ENCODE assay signal across 1 cellular context in the genomic region with DNA sequence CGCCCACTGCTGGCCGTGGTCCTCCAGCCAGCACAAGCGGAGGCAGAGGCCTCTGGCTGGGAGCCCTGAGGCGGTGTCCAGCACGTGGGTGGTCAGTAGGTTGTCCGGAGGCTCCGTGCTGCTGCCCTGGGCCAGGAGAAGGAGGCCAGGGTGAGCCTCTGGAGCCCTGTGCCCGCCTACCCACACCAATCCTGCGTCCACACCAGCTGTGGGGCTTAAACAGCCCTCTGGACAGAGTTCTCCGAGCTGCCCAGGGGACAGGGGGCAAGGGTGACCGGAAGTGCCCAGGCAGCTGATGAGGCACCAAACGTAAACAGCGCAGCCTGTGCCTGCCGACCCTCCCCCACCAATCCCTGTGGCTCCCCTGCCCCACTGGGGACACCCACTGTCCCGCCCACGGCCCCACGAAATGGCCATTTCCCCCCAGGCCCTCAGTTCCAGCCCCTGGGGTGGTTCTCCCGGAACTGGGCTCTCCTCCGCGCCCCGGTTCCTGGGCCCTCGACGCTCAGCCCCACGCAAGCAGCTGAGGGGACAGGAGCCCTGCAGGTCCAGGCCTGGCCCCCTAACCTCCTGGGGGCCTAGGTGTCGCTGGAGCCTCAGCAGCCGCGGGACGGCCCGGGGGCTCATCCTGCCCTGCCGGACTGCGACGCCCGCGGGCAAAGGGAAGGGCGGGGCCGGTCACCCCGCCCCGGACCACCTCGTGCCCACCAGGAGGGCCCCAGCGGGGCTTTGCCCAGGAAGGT.
A peak's percentile ranks its signal among the peaks of the same experiment; 100 is the strongest.
TF ChIP-seq lines count a peak whose summit lies in the region.

No MANE protein-coding gene starts in this region.

TF ChIP-seq in HepG2, 621 proteins besides CTCF, POLR2A, EP300 and RAD21 (continues in another document):
- TF ChIP-seq THAP11 (CRISPR knock-in tag; IDR thresholded peaks at IDR 0.05) (0 out of 2 replicates have a peak, but pooled peaks have one; percentile 42), ZMAT3 (CRISPR knock-in tag; conservative IDR thresholded peaks at IDR 0.05) (peak; percentile 97), EED (CRISPR knock-in tag; IDR thresholded peaks at IDR 0.05) (peak; percentile 92; the same call in 1 of the 2 replicates), TGIF2 (CRISPR knock-in tag; IDR thresholded peaks at IDR 0.05) (0 out of 2 replicates have a peak, but pooled peaks have one; percentile 26), MIER2 (CRISPR knock-in tag; IDR thresholded peaks at IDR 0.05) (peak; percentile 54; the same call in 1 of the 2 replicates), BRCA1 (CRISPR knock-in tag; IDR thresholded peaks at IDR 0.05) (peak; percentile 84), SRSF1 (optimal IDR thresholded peaks at IDR 0.05; ENCODE audit: low read depth, low read length) (peak; percentile 66), ZNF777 (CRISPR knock-in tag; IDR thresholded peaks at IDR 0.05) (peak; percentile 32; the same call in 1 of the 2 replicates), ZNF775 (CRISPR knock-in tag; IDR thresholded peaks at IDR 0.05; ENCODE audit: borderline replicate concordance) (no peak), TEAD2 (CRISPR knock-in tag; IDR thresholded peaks at IDR 0.05) (0 out of 2 replicates have a peak, but pooled peaks have one; percentile 40), ZNF329 (CRISPR knock-in tag; IDR thresholded peaks at IDR 0.05; ENCODE audit: low read depth) (0 out of 2 replicates have a peak, but pooled peaks have one; percentile 26), ZFAT (CRISPR knock-in tag; conservative IDR thresholded peaks at IDR 0.05) (no peak), ZFX (CRISPR knock-in tag; IDR thresholded peaks at IDR 0.05; ENCODE audit: low read depth) (peak; percentile 91), HIVEP1 (CRISPR knock-in tag; IDR thresholded peaks at IDR 0.05) (peak; percentile 20; the same call in 1 of the 2 replicates), NFRKB (IDR thresholded peaks at IDR 0.05) (no peak), JUND (CRISPR knock-in tag; IDR thresholded peaks at IDR 0.05) (no peak), RARA (CRISPR knock-in tag; IDR thresholded peaks at IDR 0.05) (peak; percentile 35; the same call in 1 of the 2 replicates), SMAD9 (CRISPR knock-in tag; IDR thresholded peaks at IDR 0.05) (no peak), ZNF672 (CRISPR knock-in tag; IDR thresholded peaks at IDR 0.05) (no peak), KDM3A (CRISPR knock-in tag; IDR thresholded peaks at IDR 0.05; ENCODE audit: low read depth) (0 out of 2 replicates have a peak, but pooled peaks have one; percentile 11), FOXO1 (CRISPR knock-in tag; IDR thresholded peaks at IDR 0.05) (peak; percentile 77), SSRP1 (CRISPR knock-in tag; IDR thresholded peaks at IDR 0.05) (peak; percentile 35; the same call in 1 of the 2 replicates), ZZZ3 (CRISPR knock-in tag; IDR thresholded peaks at IDR 0.05; ENCODE audit: borderline replicate concordance) (peak; percentile 75; the same call in 1 of the 2 replicates), ZNF354B (CRISPR knock-in tag; IDR thresholded peaks at IDR 0.05) (no peak), NFKBIZ (CRISPR knock-in tag; IDR thresholded peaks at IDR 0.05) (no peak; the same call in 1 of the 2 replicates)
- TF ChIP-seq, protein P1, sequence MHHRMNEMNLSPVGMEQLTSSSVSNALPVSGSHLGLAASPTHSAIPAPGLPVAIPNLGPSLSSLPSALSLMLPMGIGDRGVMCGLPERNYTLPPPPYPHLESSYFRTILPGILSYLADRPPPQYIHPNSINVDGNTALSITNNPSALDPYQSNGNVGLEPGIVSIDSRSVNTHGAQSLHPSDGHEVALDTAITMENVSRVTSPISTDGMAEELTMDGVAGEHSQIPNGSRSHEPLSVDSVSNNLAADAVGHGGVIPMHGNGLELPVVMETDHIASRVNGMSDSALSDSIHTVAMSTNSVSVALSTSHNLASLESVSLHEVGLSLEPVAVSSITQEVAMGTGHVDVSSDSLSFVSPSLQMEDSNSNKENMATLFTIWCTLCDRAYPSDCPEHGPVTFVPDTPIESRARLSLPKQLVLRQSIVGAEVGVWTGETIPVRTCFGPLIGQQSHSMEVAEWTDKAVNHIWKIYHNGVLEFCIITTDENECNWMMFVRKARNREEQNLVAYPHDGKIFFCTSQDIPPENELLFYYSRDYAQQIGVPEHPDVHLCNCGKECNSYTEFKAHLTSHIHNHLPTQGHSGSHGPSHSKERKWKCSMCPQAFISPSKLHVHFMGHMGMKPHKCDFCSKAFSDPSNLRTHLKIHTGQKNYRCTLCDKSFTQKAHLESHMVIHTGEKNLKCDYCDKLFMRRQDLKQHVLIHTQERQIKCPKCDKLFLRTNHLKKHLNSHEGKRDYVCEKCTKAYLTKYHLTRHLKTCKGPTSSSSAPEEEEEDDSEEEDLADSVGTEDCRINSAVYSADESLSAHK (CRISPR knock-in tag; IDR thresholded peaks at IDR 0.05; ENCODE audit: borderline replicate concordance), result no peak
- TF ChIP-seq, protein P2, sequence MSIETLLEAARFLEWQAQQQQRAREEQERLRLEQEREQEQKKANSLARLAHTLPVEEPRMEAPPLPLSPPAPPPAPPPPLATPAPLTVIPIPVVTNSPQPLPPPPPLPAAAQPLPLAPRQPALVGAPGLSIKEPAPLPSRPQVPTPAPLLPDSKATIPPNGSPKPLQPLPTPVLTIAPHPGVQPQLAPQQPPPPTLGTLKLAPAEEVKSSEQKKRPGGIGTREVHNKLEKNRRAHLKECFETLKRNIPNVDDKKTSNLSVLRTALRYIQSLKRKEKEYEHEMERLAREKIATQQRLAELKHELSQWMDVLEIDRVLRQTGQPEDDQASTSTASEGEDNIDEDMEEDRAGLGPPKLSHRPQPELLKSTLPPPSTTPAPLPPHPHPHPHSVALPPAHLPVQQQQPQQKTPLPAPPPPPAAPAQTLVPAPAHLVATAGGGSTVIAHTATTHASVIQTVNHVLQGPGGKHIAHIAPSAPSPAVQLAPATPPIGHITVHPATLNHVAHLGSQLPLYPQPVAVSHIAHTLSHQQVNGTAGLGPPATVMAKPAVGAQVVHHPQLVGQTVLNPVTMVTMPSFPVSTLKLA (IDR thresholded peaks at IDR 0.05), result 0 out of 2 replicates have a peak, but pooled peaks have one; percentile 4
- TF ChIP-seq, protein P3, sequence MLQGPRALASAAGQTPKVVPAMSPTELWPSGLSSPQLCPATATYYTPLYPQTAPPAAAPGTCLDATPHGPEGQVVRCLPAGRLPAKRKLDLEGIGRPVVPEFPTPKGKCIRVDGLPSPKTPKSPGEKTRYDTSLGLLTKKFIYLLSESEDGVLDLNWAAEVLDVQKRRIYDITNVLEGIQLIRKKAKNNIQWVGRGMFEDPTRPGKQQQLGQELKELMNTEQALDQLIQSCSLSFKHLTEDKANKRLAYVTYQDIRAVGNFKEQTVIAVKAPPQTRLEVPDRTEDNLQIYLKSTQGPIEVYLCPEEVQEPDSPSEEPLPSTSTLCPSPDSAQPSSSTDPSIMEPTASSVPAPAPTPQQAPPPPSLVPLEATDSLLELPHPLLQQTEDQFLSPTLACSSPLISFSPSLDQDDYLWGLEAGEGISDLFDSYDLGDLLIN (CRISPR knock-in tag; IDR thresholded peaks at IDR 0.05; ENCODE audit: borderline replicate concordance), result peak; percentile 38; the same call in 1 of the 2 replicates
- TF ChIP-seq, protein P4, sequence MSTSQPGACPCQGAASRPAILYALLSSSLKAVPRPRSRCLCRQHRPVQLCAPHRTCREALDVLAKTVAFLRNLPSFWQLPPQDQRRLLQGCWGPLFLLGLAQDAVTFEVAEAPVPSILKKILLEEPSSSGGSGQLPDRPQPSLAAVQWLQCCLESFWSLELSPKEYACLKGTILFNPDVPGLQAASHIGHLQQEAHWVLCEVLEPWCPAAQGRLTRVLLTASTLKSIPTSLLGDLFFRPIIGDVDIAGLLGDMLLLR (CRISPR knock-in tag; IDR thresholded peaks at IDR 0.05), result peak; percentile 69
- TF ChIP-seq, protein P5, sequence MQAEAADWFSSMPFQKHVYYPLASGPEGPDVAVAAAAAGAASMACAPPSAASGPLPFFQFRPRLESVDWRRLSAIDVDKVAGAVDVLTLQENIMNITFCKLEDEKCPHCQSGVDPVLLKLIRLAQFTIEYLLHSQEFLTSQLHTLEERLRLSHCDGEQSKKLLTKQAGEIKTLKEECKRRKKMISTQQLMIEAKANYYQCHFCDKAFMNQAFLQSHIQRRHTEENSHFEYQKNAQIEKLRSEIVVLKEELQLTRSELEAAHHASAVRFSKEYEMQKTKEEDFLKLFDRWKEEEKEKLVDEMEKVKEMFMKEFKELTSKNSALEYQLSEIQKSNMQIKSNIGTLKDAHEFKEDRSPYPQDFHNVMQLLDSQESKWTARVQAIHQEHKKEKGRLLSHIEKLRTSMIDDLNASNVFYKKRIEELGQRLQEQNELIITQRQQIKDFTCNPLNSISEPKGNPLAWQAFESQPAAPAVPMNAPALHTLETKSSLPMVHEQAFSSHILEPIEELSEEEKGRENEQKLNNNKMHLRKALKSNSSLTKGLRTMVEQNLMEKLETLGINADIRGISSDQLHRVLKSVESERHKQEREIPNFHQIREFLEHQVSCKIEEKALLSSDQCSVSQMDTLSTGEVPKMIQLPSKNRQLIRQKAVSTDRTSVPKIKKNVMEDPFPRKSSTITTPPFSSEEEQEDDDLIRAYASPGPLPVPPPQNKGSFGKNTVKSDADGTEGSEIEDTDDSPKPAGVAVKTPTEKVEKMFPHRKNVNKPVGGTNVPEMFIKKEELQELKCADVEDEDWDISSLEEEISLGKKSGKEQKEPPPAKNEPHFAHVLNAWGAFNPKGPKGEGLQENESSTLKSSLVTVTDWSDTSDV (CRISPR knock-in tag; IDR thresholded peaks at IDR 0.05), result peak; percentile 82
- TF ChIP-seq, protein P6, sequence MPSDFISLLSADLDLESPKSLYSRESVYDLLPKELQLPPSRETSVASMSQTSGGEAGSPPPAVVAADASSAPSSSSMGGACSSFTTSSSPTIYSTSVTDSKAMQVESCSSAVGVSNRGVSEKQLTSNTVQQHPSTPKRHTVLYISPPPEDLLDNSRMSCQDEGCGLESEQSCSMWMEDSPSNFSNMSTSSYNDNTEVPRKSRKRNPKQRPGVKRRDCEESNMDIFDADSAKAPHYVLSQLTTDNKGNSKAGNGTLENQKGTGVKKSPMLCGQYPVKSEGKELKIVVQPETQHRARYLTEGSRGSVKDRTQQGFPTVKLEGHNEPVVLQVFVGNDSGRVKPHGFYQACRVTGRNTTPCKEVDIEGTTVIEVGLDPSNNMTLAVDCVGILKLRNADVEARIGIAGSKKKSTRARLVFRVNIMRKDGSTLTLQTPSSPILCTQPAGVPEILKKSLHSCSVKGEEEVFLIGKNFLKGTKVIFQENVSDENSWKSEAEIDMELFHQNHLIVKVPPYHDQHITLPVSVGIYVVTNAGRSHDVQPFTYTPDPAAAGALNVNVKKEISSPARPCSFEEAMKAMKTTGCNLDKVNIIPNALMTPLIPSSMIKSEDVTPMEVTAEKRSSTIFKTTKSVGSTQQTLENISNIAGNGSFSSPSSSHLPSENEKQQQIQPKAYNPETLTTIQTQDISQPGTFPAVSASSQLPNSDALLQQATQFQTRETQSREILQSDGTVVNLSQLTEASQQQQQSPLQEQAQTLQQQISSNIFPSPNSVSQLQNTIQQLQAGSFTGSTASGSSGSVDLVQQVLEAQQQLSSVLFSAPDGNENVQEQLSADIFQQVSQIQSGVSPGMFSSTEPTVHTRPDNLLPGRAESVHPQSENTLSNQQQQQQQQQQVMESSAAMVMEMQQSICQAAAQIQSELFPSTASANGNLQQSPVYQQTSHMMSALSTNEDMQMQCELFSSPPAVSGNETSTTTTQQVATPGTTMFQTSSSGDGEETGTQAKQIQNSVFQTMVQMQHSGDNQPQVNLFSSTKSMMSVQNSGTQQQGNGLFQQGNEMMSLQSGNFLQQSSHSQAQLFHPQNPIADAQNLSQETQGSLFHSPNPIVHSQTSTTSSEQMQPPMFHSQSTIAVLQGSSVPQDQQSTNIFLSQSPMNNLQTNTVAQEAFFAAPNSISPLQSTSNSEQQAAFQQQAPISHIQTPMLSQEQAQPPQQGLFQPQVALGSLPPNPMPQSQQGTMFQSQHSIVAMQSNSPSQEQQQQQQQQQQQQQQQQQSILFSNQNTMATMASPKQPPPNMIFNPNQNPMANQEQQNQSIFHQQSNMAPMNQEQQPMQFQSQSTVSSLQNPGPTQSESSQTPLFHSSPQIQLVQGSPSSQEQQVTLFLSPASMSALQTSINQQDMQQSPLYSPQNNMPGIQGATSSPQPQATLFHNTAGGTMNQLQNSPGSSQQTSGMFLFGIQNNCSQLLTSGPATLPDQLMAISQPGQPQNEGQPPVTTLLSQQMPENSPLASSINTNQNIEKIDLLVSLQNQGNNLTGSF (CRISPR knock-in tag; IDR thresholded peaks at IDR 0.05), result peak; percentile 39; the same call in 1 of the 2 replicates
- TF ChIP-seq, protein P7, sequence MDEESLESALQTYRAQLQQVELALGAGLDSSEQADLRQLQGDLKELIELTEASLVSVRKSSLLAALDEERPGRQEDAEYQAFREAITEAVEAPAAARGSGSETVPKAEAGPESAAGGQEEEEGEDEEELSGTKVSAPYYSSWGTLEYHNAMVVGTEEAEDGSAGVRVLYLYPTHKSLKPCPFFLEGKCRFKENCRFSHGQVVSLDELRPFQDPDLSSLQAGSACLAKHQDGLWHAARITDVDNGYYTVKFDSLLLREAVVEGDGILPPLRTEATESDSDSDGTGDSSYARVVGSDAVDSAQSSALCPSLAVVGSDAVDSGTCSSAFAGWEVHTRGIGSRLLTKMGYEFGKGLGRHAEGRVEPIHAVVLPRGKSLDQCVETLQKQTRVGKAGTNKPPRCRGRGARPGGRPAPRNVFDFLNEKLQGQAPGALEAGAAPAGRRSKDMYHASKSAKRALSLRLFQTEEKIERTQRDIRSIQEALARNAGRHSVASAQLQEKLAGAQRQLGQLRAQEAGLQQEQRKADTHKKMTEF (CRISPR knock-in tag; IDR thresholded peaks at IDR 0.05), result peak; percentile 87
- TF ChIP-seq, protein P8, sequence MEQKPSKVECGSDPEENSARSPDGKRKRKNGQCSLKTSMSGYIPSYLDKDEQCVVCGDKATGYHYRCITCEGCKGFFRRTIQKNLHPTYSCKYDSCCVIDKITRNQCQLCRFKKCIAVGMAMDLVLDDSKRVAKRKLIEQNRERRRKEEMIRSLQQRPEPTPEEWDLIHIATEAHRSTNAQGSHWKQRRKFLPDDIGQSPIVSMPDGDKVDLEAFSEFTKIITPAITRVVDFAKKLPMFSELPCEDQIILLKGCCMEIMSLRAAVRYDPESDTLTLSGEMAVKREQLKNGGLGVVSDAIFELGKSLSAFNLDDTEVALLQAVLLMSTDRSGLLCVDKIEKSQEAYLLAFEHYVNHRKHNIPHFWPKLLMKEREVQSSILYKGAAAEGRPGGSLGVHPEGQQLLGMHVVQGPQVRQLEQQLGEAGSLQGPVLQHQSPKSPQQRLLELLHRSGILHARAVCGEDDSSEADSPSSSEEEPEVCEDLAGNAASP (CRISPR knock-in tag; IDR thresholded peaks at IDR 0.05; ENCODE audit: borderline replicate concordance), result peak; percentile 8; the same call in 1 of the 2 replicates
- TF ChIP-seq, protein P9, sequence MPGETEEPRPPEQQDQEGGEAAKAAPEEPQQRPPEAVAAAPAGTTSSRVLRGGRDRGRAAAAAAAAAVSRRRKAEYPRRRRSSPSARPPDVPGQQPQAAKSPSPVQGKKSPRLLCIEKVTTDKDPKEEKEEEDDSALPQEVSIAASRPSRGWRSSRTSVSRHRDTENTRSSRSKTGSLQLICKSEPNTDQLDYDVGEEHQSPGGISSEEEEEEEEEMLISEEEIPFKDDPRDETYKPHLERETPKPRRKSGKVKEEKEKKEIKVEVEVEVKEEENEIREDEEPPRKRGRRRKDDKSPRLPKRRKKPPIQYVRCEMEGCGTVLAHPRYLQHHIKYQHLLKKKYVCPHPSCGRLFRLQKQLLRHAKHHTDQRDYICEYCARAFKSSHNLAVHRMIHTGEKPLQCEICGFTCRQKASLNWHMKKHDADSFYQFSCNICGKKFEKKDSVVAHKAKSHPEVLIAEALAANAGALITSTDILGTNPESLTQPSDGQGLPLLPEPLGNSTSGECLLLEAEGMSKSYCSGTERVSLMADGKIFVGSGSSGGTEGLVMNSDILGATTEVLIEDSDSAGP (CRISPR knock-in tag; IDR thresholded peaks at IDR 0.05; ENCODE audit: borderline replicate concordance), result peak; percentile 93; the same call in 1 of the 2 replicates
